In genomic region chr10:132394936-132395703, GRCh38 we compare ENCODE assay signal across 1 cellular context.
TF ChIP-seq lines count a peak whose summit lies in the region.

No MANE protein-coding gene starts in this region.

TF ChIP-seq in HCT116, 20 proteins besides CTCF, POLR2A, EP300 and RAD21 (continued from another document):
- TF ChIP-seq POLR2AphosphoS5 (IDR thresholded peaks at IDR 0.05; ENCODE audit: low read depth, low read length) (no peak), EGR1 (IDR thresholded peaks at IDR 0.05; ENCODE audit: low read depth) (no peak), SRF (IDR thresholded peaks at IDR 0.05; ENCODE audit: low read depth) (no peak)
